Comparison of ENCODE assay signal across 15 cellular contexts in genomic region chr2:69345434-69345833, GRCh38. TPM values are rescaled to one million over a fixed set of nuclear protein-coding genes. Genes with fewer than 3 reads are reported as not detected.
DNase-seq lines count a peak whose midpoint lies in the region; ATAC-seq and TF ChIP-seq lines count a peak whose summit lies in the region.
"Had no signal": no experiment of that assay in that cellular context is flagged by ENCODE, and none has a peak within 500 bp of the region (broad histone marks: within the 10 kb centered on the region; RNA-seq: fewer than 3 reads in every experiment).

No MANE protein-coding gene starts in this region.

- no peak overlapping the region for H3K27ac ChIP-seq in osteoblast (ENCODE audit: low read depth, low read length)

- H4K20me1 ChIP-seq in osteoblast (ENCODE audit: insufficient read depth, low read length): peaks cover 7% of the 10 kb centered on the region

- no peaks in the 10 kb centered on the region for H3K27me3 ChIP-seq in osteoblast (ENCODE audit: insufficient read depth, low read length)
- H3K27me3 ChIP-seq: Peyer's patch had no signal

- peak; percentile 52 for DNase-seq in activated CD8-positive, alpha-beta T cell treated with anti-CD3 and anti-CD28 coated beads for 36 hours
- DNase-seq in activated CD8-positive, alpha-beta T cell treated with anti-CD3 and anti-CD28 coated beads, Interleukin-2, amount 10 ng/mL, durations not matched to agents 7 days and 5 days: no peak
- peak; percentile 31 for DNase-seq in activated naive CD8-positive, alpha-beta T cell treated with anti-CD3 and anti-CD28 coated beads for 36 hours
- DNase-seq in osteoblast (ENCODE audit: insufficient read length, low spot score, missing footprints) (peak; percentile 6), kidney tubule cell (ENCODE audit: low spot score) (no peak), T-cell (no peak), NCI-H1694 treated with DMSO at 0.1 percent for 48 hours (lab: John Stamatoyannopoulos, UW) (no peak)
- DNase-seq: activated CD4-positive, alpha-beta T cell treated with anti-CD3 and anti-CD28 coated beads for 4 hours; Caco-2; endodermal cell; head of caudate nucleus; NCI-H1436 treated with DMSO at 0.1 percent for 48 hours; NCI-H446 treated with DMSO at 0.1 percent for 48 hours; Peyer's patch had no signal

- H3K4me1 ChIP-seq in osteoblast (ENCODE audit: insufficient read depth, low read length): no peaks in the 10 kb centered on the region
- H3K4me1 ChIP-seq: Caco-2, Peyer's patch had no signal

- peaks cover 99% of the 10 kb centered on the region for H3K36me3 ChIP-seq in osteoblast (ENCODE audit: insufficient read depth, low read length)

- H3K27me3 Mint-ChIP-seq in activated CD8-positive, alpha-beta T cell treated with anti-CD3 and anti-CD28 coated beads for 36 hours: no peaks in the 10 kb centered on the region
- H3K27me3 Mint-ChIP-seq in activated CD8-positive, alpha-beta T cell treated with anti-CD3 and anti-CD28 coated beads, Interleukin-2, amount 10 ng/mL, durations not matched to agents 7 days and 5 days (ENCODE audit: low read depth): no peaks in the 10 kb centered on the region
- no peaks in the 10 kb centered on the region for H3K27me3 Mint-ChIP-seq in activated naive CD8-positive, alpha-beta T cell treated with anti-CD3 and anti-CD28 coated beads for 36 hours
- no peaks in the 10 kb centered on the region for H3K27me3 Mint-ChIP-seq in T-cell

- H3K36me3 Mint-ChIP-seq in activated CD8-positive, alpha-beta T cell treated with anti-CD3 and anti-CD28 coated beads for 36 hours (ENCODE audit: low read depth): peaks cover 54% of the 10 kb centered on the region
- H3K36me3 Mint-ChIP-seq in activated CD8-positive, alpha-beta T cell treated with anti-CD3 and anti-CD28 coated beads, Interleukin-2, amount 10 ng/mL, durations not matched to agents 7 days and 5 days (ENCODE audit: low read depth): peaks cover 60% of the 10 kb centered on the region
- H3K36me3 Mint-ChIP-seq in activated naive CD8-positive, alpha-beta T cell treated with anti-CD3 and anti-CD28 coated beads for 36 hours: peaks cover 28% of the 10 kb centered on the region
- H3K36me3 Mint-ChIP-seq in T-cell: peaks cover 67% of the 10 kb centered on the region

- H3K4me2 ChIP-seq in osteoblast (ENCODE audit: insufficient read depth, low read length): no peak overlapping the region

- intact Hi-C loops in activated CD8-positive, alpha-beta T cell treated with anti-CD3 and anti-CD28 coated beads for 36 hours (cut with micrococcal nuclease): no loop called here

- no peak overlapping the region for H3K4me3 Mint-ChIP-seq in activated CD8-positive, alpha-beta T cell treated with anti-CD3 and anti-CD28 coated beads for 36 hours
- no peak overlapping the region for H3K4me3 Mint-ChIP-seq in activated CD8-positive, alpha-beta T cell treated with anti-CD3 and anti-CD28 coated beads, Interleukin-2, amount 10 ng/mL, durations not matched to agents 7 days and 5 days
- no peak overlapping the region for H3K4me3 Mint-ChIP-seq in activated naive CD8-positive, alpha-beta T cell treated with anti-CD3 and anti-CD28 coated beads for 36 hours
- H3K4me3 Mint-ChIP-seq in T-cell: no peak overlapping the region
- H3K4me3 Mint-ChIP-seq: endodermal cell had no signal

- peak overlapping the region; percentile 70 for H3K27ac Mint-ChIP-seq in activated CD8-positive, alpha-beta T cell treated with anti-CD3 and anti-CD28 coated beads for 36 hours
- H3K27ac Mint-ChIP-seq in activated CD8-positive, alpha-beta T cell treated with anti-CD3 and anti-CD28 coated beads, Interleukin-2, amount 10 ng/mL, durations not matched to agents 7 days and 5 days: no peak overlapping the region
- H3K27ac Mint-ChIP-seq in activated naive CD8-positive, alpha-beta T cell treated with anti-CD3 and anti-CD28 coated beads for 36 hours: peak overlapping the region; percentile 85
- no peak overlapping the region for H3K27ac Mint-ChIP-seq in T-cell
- H3K27ac Mint-ChIP-seq: endodermal cell had no signal

- H3K79me2 ChIP-seq in osteoblast (ENCODE audit: insufficient read depth, low read length): peaks cover 30% of the 10 kb centered on the region

- CTCF ChIA-PET in activated CD8-positive, alpha-beta T cell treated with anti-CD3 and anti-CD28 coated beads for 36 hours (lab: Charles Lee): interaction anchor here (1.9 kb wide), 1 partner anchor 39 kb away, joined by 5 read pairs; no protein-coding TSS in a partner anchor
- CTCF ChIA-PET in activated CD8-positive, alpha-beta T cell treated with anti-CD3 and anti-CD28 coated beads, Interleukin-2, amount 10 ng/mL, durations not matched to agents 7 days and 5 days (lab: Charles Lee): interaction anchor here (1.2 kb wide), 1 partner anchor 29 kb away, joined by 3 read pairs; no protein-coding TSS in a partner anchor
- CTCF ChIA-PET in T-cell (lab: Charles Lee): no interaction called here

- peaks cover 20% of the 10 kb centered on the region for H3K4me1 Mint-ChIP-seq in activated CD8-positive, alpha-beta T cell treated with anti-CD3 and anti-CD28 coated beads for 36 hours (ENCODE audit: low read depth)
- H3K4me1 Mint-ChIP-seq in activated CD8-positive, alpha-beta T cell treated with anti-CD3 and anti-CD28 coated beads, Interleukin-2, amount 10 ng/mL, durations not matched to agents 7 days and 5 days (ENCODE audit: low read depth): peaks cover 4% of the 10 kb centered on the region
- H3K4me1 Mint-ChIP-seq in activated naive CD8-positive, alpha-beta T cell treated with anti-CD3 and anti-CD28 coated beads for 36 hours: peaks cover 18% of the 10 kb centered on the region
- H3K4me1 Mint-ChIP-seq in T-cell: no peaks in the 10 kb centered on the region

- no peaks in the 10 kb centered on the region for H3K9me3 ChIP-seq in osteoblast (ENCODE audit: low read depth, low read length)
- H3K9me3 ChIP-seq: Caco-2, Peyer's patch had no signal

- POLR2A ChIA-PET in activated CD8-positive, alpha-beta T cell treated with anti-CD3 and anti-CD28 coated beads for 36 hours (lab: Charles Lee): no interaction called here
- POLR2A ChIA-PET in activated CD8-positive, alpha-beta T cell treated with anti-CD3 and anti-CD28 coated beads, Interleukin-2, amount 10 ng/mL, durations not matched to agents 7 days and 5 days (lab: Charles Lee): no interaction called here
- POLR2A ChIA-PET in T-cell (lab: Charles Lee): no interaction called here

- no peaks in the 10 kb centered on the region for H3K9me3 Mint-ChIP-seq in activated CD8-positive, alpha-beta T cell treated with anti-CD3 and anti-CD28 coated beads for 36 hours
- no peaks in the 10 kb centered on the region for H3K9me3 Mint-ChIP-seq in activated CD8-positive, alpha-beta T cell treated with anti-CD3 and anti-CD28 coated beads, Interleukin-2, amount 10 ng/mL, durations not matched to agents 7 days and 5 days (ENCODE audit: insufficient read depth)
- H3K9me3 Mint-ChIP-seq in activated naive CD8-positive, alpha-beta T cell treated with anti-CD3 and anti-CD28 coated beads for 36 hours: no peaks in the 10 kb centered on the region
- no peaks in the 10 kb centered on the region for H3K9me3 Mint-ChIP-seq in T-cell
- H3K9me3 Mint-ChIP-seq: endodermal cell had no signal

- H2AFZ ChIP-seq in osteoblast (ENCODE audit: low read length): no peak overlapping the region

- no peak overlapping the region for H3K4me3 ChIP-seq in osteoblast (ENCODE audit: insufficient read depth, low read length)
- H3K4me3 ChIP-seq: Peyer's patch had no signal

- no peak for TF ChIP-seq CTCF in activated CD8-positive, alpha-beta T cell treated with anti-CD3 and anti-CD28 coated beads for 36 hours (IDR thresholded peaks at IDR 0.05)
- TF ChIP-seq CTCF in osteoblast (IDR thresholded peaks at IDR 0.05; ENCODE audit: extremely low read depth, low read depth, low read length): no peak

- peak; percentile 87 for ATAC-seq in activated CD8-positive, alpha-beta T cell treated with anti-CD3 and anti-CD28 coated beads for 36 hours
- no peak for ATAC-seq in activated CD8-positive, alpha-beta T cell treated with anti-CD3 and anti-CD28 coated beads, Interleukin-2, amount 10 ng/mL, durations not matched to agents 7 days and 5 days
- ATAC-seq in HG03139 (IDR thresholded peaks at IDR 0.05; ENCODE audit: unreplicated experiment): peak; percentile 85
- no peak for ATAC-seq in T-cell (replicated peaks in 1 of 4)

RNA-seq across cellular contexts. Expression of gene GFPT1, which starts 41.6 kb away (rescaled TPM):
- 10 to 100 TPM; 37.8 to 38.0 TPM for total RNA-seq in activated CD8-positive, alpha-beta T cell treated with anti-CD3 and anti-CD28 coated beads for 36 hours
- 10 to 100 TPM; 23.5 to 26.1 TPM for total RNA-seq in activated CD8-positive, alpha-beta T cell treated with anti-CD3 and anti-CD28 coated beads, Interleukin-2, amount 10 ng/mL, durations not matched to agents 7 days and 5 days
- 10 to 100 TPM; 34.3 to 35.7 TPM for total RNA-seq in activated naive CD8-positive, alpha-beta T cell treated with anti-CD3 and anti-CD28 coated beads for 36 hours
- total RNA-seq in osteoblast (53.9 and 64.4 TPM in 2 replicates), T-cell (10 to 100 TPM; 14.9 to 22.1 (median 19.8) TPM)

Comparison
In these comparisons a context has a peak if more than half of its experiments do, and no peak if none do; other contexts are left out.
1. ATAC-seq: peak in activated CD8-positive, alpha-beta T cell treated with anti-CD3 and anti-CD28 coated beads for 36 hours (single experiment) and HG03139 (single experiment); none in activated CD8-positive, alpha-beta T cell treated with anti-CD3 and anti-CD28 coated beads, Interleukin-2, amount 10 ng/mL, durations not matched to agents 7 days and 5 days (single experiment) and T-cell (0 of 4).
2. DNase-seq: peak in activated CD8-positive, alpha-beta T cell treated with anti-CD3 and anti-CD28 coated beads for 36 hours (single experiment), activated naive CD8-positive, alpha-beta T cell treated with anti-CD3 and anti-CD28 coated beads for 36 hours (single experiment) and osteoblast (single experiment); none in activated CD8-positive, alpha-beta T cell treated with anti-CD3 and anti-CD28 coated beads, Interleukin-2, amount 10 ng/mL, durations not matched to agents 7 days and 5 days (single experiment), kidney tubule cell (single experiment), T-cell (0 of 34) and NCI-H1694 treated with DMSO at 0.1 percent for 48 hours (single experiment).
3. H3K27ac Mint-ChIP-seq: peak in activated CD8-positive, alpha-beta T cell treated with anti-CD3 and anti-CD28 coated beads for 36 hours (single experiment) and activated naive CD8-positive, alpha-beta T cell treated with anti-CD3 and anti-CD28 coated beads for 36 hours (single experiment); none in activated CD8-positive, alpha-beta T cell treated with anti-CD3 and anti-CD28 coated beads, Interleukin-2, amount 10 ng/mL, durations not matched to agents 7 days and 5 days (single experiment) and T-cell (0 of 2).
4. CTCF ChIA-PET loops: an anchor here in activated CD8-positive, alpha-beta T cell treated with anti-CD3 and anti-CD28 coated beads for 36 hours (1.9 kb wide) and activated CD8-positive, alpha-beta T cell treated with anti-CD3 and anti-CD28 coated beads, Interleukin-2, amount 10 ng/mL, durations not matched to agents 7 days and 5 days (1.2 kb wide); none called in T-cell.